ENCODE assay signal across 34 cellular contexts in genomic region chr3:50190921-50191660, GRCh38. TPM values are rescaled to one million over a fixed set of nuclear protein-coding genes. Genes with fewer than 3 reads are reported as not detected.
DNase-seq lines count a peak whose midpoint lies in the region; TF ChIP-seq lines count a peak whose summit lies in the region.
"Had no signal": no experiment of that assay in that cellular context is flagged by ENCODE, and none has a peak within 500 bp of the region (broad histone marks: within the 10 kb centered on the region; RNA-seq: fewer than 3 reads in every experiment).

Gene GNAT1 (plus strand): TSS chr3:50191610. CDS start chr3:50191726, 116 bp downstream.

- H3K27ac Mint-ChIP-seq in neural progenitor cell: peak within 1 kb of the TSS; percentile 57
- H3K27ac Mint-ChIP-seq: activated B cell treated with CpG ODN at 0.5 μM for 24 hours; activated naive CD8-positive, alpha-beta T cell; activated T-helper 17 cell treated with anti-CD3 and anti-CD28 coated beads, Interleukin-2, amount 50 U/mL, for 72 hours; stimulated activated effector memory CD8-positive, alpha-beta T cell treated with anti-CD3 and anti-CD28 coated beads, Interleukin-12 subunit alpha, Interleukin-12 subunit beta, amount 100 ng/mL, for 72 hours had no signal

- H3K4me1 Mint-ChIP-seq in neural progenitor cell: peaks cover 9% of the 10 kb centered on the region
- H3K4me1 Mint-ChIP-seq: activated T-helper 17 cell treated with anti-CD3 and anti-CD28 coated beads, Interleukin-2, amount 50 U/mL, for 72 hours had no signal

- H3K36me3 Mint-ChIP-seq in neural progenitor cell: no peaks in the 10 kb centered on the region
- H3K36me3 Mint-ChIP-seq: activated naive CD8-positive, alpha-beta T cell; stimulated activated effector memory CD8-positive, alpha-beta T cell treated with anti-CD3 and anti-CD28 coated beads, Interleukin-12 subunit alpha, Interleukin-12 subunit beta, amount 100 ng/mL, for 72 hours had no signal

- H3K4me3 ChIP-seq in neural progenitor cell: no peak within 1 kb of the TSS
- H3K4me3 ChIP-seq: heart right ventricle, smooth muscle cell had no signal

- H3K27me3 Mint-ChIP-seq in neural progenitor cell (ENCODE audit: insufficient read depth, low read depth): peaks cover 6% of the 10 kb centered on the region
- H3K27me3 Mint-ChIP-seq: activated naive CD8-positive, alpha-beta T cell; activated T-helper 17 cell treated with anti-CD3 and anti-CD28 coated beads, Interleukin-2, amount 50 U/mL, for 72 hours had no signal

- TF ChIP-seq CTCF in neural progenitor cell (IDR thresholded peaks at IDR 0.05): no peak

- H3K9me3 Mint-ChIP-seq in neural progenitor cell: no peaks in the 10 kb centered on the region
- H3K9me3 Mint-ChIP-seq: activated B cell treated with CpG ODN at 0.5 μM for 24 hours; activated T-helper 17 cell treated with anti-CD3 and anti-CD28 coated beads, Interleukin-2, amount 50 U/mL, for 72 hours; stimulated activated effector memory CD8-positive, alpha-beta T cell treated with anti-CD3 and anti-CD28 coated beads, Interleukin-12 subunit alpha, Interleukin-12 subunit beta, amount 100 ng/mL, for 72 hours had no signal

- DNase-seq in NCI-H82 (lab: John Stamatoyannopoulos, UW): peak; percentile 40
- no peak for DNase-seq in NCI-H82 treated with DMSO at 0.1 percent for 48 hours (lab: John Stamatoyannopoulos, UW; ENCODE audit: unreplicated experiment)
- DNase-seq in NOMO-1 (lab: John Stamatoyannopoulos, UW; ENCODE audit: unreplicated experiment in 2 of 2): peak; percentile 36 to 73
- DNase-seq in UCSD-AML1 (lab: John Stamatoyannopoulos, UW; ENCODE audit: unreplicated experiment): peak; percentile 28
- no peak for DNase-seq in neural progenitor cell (ENCODE audit: low spot score)
- DNase-seq in amygdala (lab: John Stamatoyannopoulos, UW): no peak
- no peak for DNase-seq in activated T-cell treated with anti-CD3 and anti-CD28 coated beads, Interleukin-2, amount 50 U/mL, for 48 hours
- DNase-seq in NCI-H187 treated with DMSO at 0.1 percent for 48 hours (lab: John Stamatoyannopoulos, UW): no peak
- DNase-seq: 8988T; activated B cell treated with CpG ODN at 0.5 μM for 24 hours; activated CD4-positive, alpha-beta T cell treated with anti-CD3 and anti-CD28 coated beads, Interleukin-2, amount 50 U/mL, for 48 hours; activated CD8-positive, alpha-beta memory T cell treated with anti-CD3 and anti-CD28 coated beads, Interleukin-2, amount 50 U/mL, for 4 hours; DMS79; effector CD4-positive, alpha-beta T cell; heart right ventricle; mesendoderm; NCI-H1092; NCI-H1930; NCI-H226; NCI-H748 treated with DMSO at 0.1 percent for 48 hours; retina; stimulated activated CD4-positive, alpha-beta T cell treated with anti-CD3 and anti-CD28 coated beads, Interleukin-2, amount 100 ng/mL, for 48 hours had no signal

- H3K9me3 ChIP-seq in neural progenitor cell (ENCODE audit: low read depth): no peaks in the 10 kb centered on the region
- H3K9me3 ChIP-seq: heart right ventricle had no signal

- no peaks in the 10 kb centered on the region for H3K36me3 ChIP-seq in neural progenitor cell

- H2AFZ ChIP-seq in neural progenitor cell (replicated peaks): no peak within 1 kb of the TSS

- H3K27me3 ChIP-seq in neural progenitor cell: peaks cover 32% of the 10 kb centered on the region

- no peak within 1 kb of the TSS for H3K4me2 ChIP-seq in neural progenitor cell
- H3K4me2 ChIP-seq: KMS-11, smooth muscle cell had no signal

- H3K79me2 ChIP-seq in neural progenitor cell (ENCODE audit: low read depth): no peaks in the 10 kb centered on the region

- no peak within 1 kb of the TSS for H3K4me3 Mint-ChIP-seq in neural progenitor cell
- H3K4me3 Mint-ChIP-seq: activated B cell treated with CpG ODN at 0.5 μM for 24 hours; activated T-helper 17 cell treated with anti-CD3 and anti-CD28 coated beads, Interleukin-2, amount 50 U/mL, for 72 hours; stimulated activated effector memory CD8-positive, alpha-beta T cell treated with anti-CD3 and anti-CD28 coated beads, Interleukin-12 subunit alpha, Interleukin-12 subunit beta, amount 100 ng/mL, for 72 hours had no signal

- no peak within 1 kb of the TSS for H3K27ac ChIP-seq in neural progenitor cell
- H3K27ac ChIP-seq: heart right ventricle, KMS-11 had no signal

- H4K20me1 ChIP-seq in neural progenitor cell (ENCODE audit: low read depth): no peaks in the 10 kb centered on the region

- no peak within 1 kb of the TSS for H3K9ac ChIP-seq in neural progenitor cell
- H3K9ac ChIP-seq: KMS-11 had no signal

- H3K4me1 ChIP-seq in neural progenitor cell: peaks cover 6% of the 10 kb centered on the region

- peaks cover 6% of the 10 kb centered on the region for H3F3A ChIP-seq in neural progenitor cell (ENCODE audit: low read depth)

RNA-seq across cellular contexts. Expression of gene GNAT1, which starts in this region (rescaled TPM):
- 0.03 TPM in 1 of 2 replicates, not detected in the other for total RNA-seq in neural progenitor cell (ENCODE audit: low replicate concordance)
- total RNA-seq: activated B cell treated with CpG ODN at 0.5 μM for 24 hours; activated T-helper 17 cell treated with anti-CD3 and anti-CD28 coated beads, Interleukin-2, amount 50 U/mL, for 72 hours; cerebellum; epithelial cell of proximal tubule; fibroblast of villous mesenchyme; H4; heart right ventricle; SK-MEL-5; smooth muscle cell; T-helper 2 cell treated with Interferon-gamma antibody and Interleukin-4, amounts not matched to agents 100 ng/mL and 5 ng/mL, for 36 hours; urinary bladder had no signal

Comparison
In these comparisons a context has a peak if more than half of its experiments do, and no peak if none do; other contexts are left out.
1. DNase-seq: peak in NCI-H82 (single experiment), NOMO-1 (2 of 2) and UCSD-AML1 (single experiment); none in NCI-H82 treated with DMSO at 0.1 percent for 48 hours (single experiment), neural progenitor cell (single experiment), amygdala (0 of 56), activated T-cell treated with anti-CD3 and anti-CD28 coated beads, Interleukin-2, amount 50 U/mL, for 48 hours (0 of 2) and NCI-H187 treated with DMSO at 0.1 percent for 48 hours (single experiment).